In genomic region chr12:123989753-123990152, GRCh38 we compare ENCODE assay signal across 17 cellular contexts.
"Had no signal": no experiment of that assay in that cellular context is flagged by ENCODE, and none has a peak within 500 bp of the region (broad histone marks: within the 10 kb centered on the region; RNA-seq: fewer than 3 reads in every experiment).

No MANE protein-coding gene starts in this region.

- H3K27me3 ChIP-seq: brain microvascular endothelial cell, testis, upper lobe of right lung had no signal

- H3K4me3 Mint-ChIP-seq: activated CD4-positive, alpha-beta memory T cell treated with anti-CD3 and anti-CD28 coated beads for 36 hours; activated CD4-positive, alpha-beta T cell treated with anti-CD3 and anti-CD28 coated beads for 36 hours; activated naive CD4-positive, alpha-beta T cell treated with anti-CD3 and anti-CD28 coated beads for 36 hours; activated T-helper 17 cell treated with anti-CD3 and anti-CD28 coated beads, Interleukin-2, amount 50 U/mL, for 72 hours; memory B cell; stimulated activated naive CD8-positive, alpha-beta T cell treated with anti-CD3 and anti-CD28 coated beads, Interleukin-15, amount 100 ng/mL, for 72 hours; T-cell; WTC11 had no signal

- H3K9me3 Mint-ChIP-seq: activated CD4-positive, alpha-beta memory T cell treated with anti-CD3 and anti-CD28 coated beads for 36 hours; activated naive CD4-positive, alpha-beta T cell treated with anti-CD3 and anti-CD28 coated beads for 36 hours; activated T-helper 17 cell treated with anti-CD3 and anti-CD28 coated beads, Interleukin-2, amount 50 U/mL, for 72 hours; memory B cell; stimulated activated naive CD8-positive, alpha-beta T cell treated with anti-CD3 and anti-CD28 coated beads, Interleukin-15, amount 100 ng/mL, for 72 hours; T-cell; WTC11 had no signal

- H3K27me3 Mint-ChIP-seq: activated CD4-positive, alpha-beta memory T cell treated with anti-CD3 and anti-CD28 coated beads for 36 hours; activated CD4-positive, alpha-beta T cell treated with anti-CD3 and anti-CD28 coated beads for 36 hours; activated T-helper 17 cell treated with anti-CD3 and anti-CD28 coated beads, Interleukin-2, amount 50 U/mL, for 72 hours; memory B cell; stimulated activated naive CD8-positive, alpha-beta T cell treated with anti-CD3 and anti-CD28 coated beads, Interleukin-15, amount 100 ng/mL, for 72 hours; T-cell had no signal

- H3K27ac Mint-ChIP-seq: activated CD4-positive, alpha-beta memory T cell treated with anti-CD3 and anti-CD28 coated beads for 36 hours; activated naive CD4-positive, alpha-beta T cell treated with anti-CD3 and anti-CD28 coated beads for 36 hours; memory B cell; T-cell; WTC11 had no signal

- H3K4me3 ChIP-seq: smooth muscle cell, testis, upper lobe of right lung had no signal

- H3K4me1 ChIP-seq: testis had no signal

- H3K9me3 ChIP-seq: testis, upper lobe of right lung had no signal

- H3K27ac ChIP-seq: brain microvascular endothelial cell, testis, upper lobe of right lung had no signal

- ATAC-seq: activated CD4-positive, alpha-beta T cell treated with anti-CD3 and anti-CD28 coated beads for 36 hours; activated T-helper 17 cell treated with anti-CD3 and anti-CD28 coated beads, Interleukin-2, amount 50 U/mL, for 72 hours; stimulated activated naive CD8-positive, alpha-beta T cell treated with anti-CD3 and anti-CD28 coated beads, Interleukin-15, amount 100 ng/mL, for 72 hours; T-cell; upper lobe of right lung; WTC11 had no signal

- DNase-seq: activated CD4-positive, alpha-beta memory T cell treated with anti-CD3 and anti-CD28 coated beads for 36 hours; activated CD4-positive, alpha-beta T cell treated with anti-CD3 and anti-CD28 coated beads for 36 hours; activated naive CD4-positive, alpha-beta T cell treated with anti-CD3 and anti-CD28 coated beads for 36 hours; anterior cingulate cortex; brain microvascular endothelial cell; cerebellar nuclear complex; effector CD4-positive, alpha-beta T cell; hippocampal formation; stimulated activated CD4-positive, alpha-beta T cell treated with anti-CD3 and anti-CD28 coated beads, Interleukin-4, amount 100 ng/mL, for 1 hour; stimulated activated naive CD8-positive, alpha-beta T cell treated with anti-CD3 and anti-CD28 coated beads, Interleukin-15, amount 100 ng/mL, for 72 hours; T-cell; testis; upper lobe of right lung had no signal

- H3K36me3 ChIP-seq: brain microvascular endothelial cell had no signal
